ENCODE assay signal across 8 cellular contexts in the genomic region with DNA sequence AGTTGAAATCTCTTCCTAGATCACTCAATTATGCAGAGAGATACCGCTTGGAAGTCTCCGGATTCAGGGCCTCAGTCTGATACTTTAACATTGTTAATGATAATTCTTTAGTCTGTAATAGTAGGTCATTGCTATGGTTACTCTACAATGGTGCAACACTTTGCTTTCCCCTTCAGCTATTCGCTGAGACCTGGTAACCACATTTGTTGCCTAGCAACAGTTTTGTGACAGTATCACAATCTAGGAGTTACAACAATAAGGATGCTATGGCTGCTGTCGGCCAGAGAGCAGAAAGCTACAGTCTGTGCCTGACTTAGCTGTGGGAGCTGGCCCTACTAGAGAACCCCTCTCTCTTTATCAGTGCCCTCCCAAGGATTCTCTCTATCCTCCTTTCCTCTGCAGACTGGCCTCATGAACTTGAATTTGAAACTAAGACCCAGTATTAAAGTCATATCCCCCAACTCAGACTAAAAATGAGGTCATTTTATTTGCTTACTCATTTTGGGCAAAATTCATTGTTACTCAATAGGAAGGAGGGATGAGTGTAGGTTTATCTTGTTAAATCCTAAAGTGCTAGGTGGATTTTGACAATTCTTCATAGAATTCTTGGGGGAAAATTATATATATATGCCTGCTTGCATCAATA. TPM values are rescaled to one million over a fixed set of nuclear protein-coding genes. Genes with fewer than 3 reads are reported as not detected.
DNase-seq lines count a peak whose midpoint lies in the region; ATAC-seq and TF ChIP-seq lines count a peak whose summit lies in the region.

No MANE protein-coding gene starts in this region.

- H3K4me1 Mint-ChIP-seq in WTC11 = peaks cover 28% of the 10 kb centered on the region
- H3K4me1 Mint-ChIP-seq in glutamatergic neuron (ENCODE audit: low read depth, unreplicated experiment) = peaks cover 5% of the 10 kb centered on the region
- peaks cover 10 to 16% of the 10 kb centered on the region in 2 donors for H3K4me1 Mint-ChIP-seq in stimulated activated naive B cell treated with anti-CD40 and anti-IgM and Interleukin-4, amounts not matched to agents 10 μg/mL and 1 μg/mL and 100 μg/mL, for 72 hours

- no peak overlapping the region for H3K4me3 ChIP-seq in NB4 (ENCODE audit: low read depth, low read length)

- H3K27ac Mint-ChIP-seq in WTC11 (no peak overlapping the region), glutamatergic neuron (ENCODE audit: unreplicated experiment) (no peak overlapping the region)
- H3K27ac Mint-ChIP-seq in stimulated activated naive B cell treated with anti-CD40 and anti-IgM and Interleukin-4, amounts not matched to agents 10 μg/mL and 1 μg/mL and 100 μg/mL, for 72 hours = no peak overlapping the region

- POLR2A ChIA-PET in WTC11 (lab: Charles Lee) = no interaction called here

- TF ChIP-seq POLR2A in NB4 (IDR thresholded peaks at IDR 0.05; ENCODE audit: extremely low read depth, insufficient read length) = no peak

- TF ChIP-seq CTCF in NB4 (IDR thresholded peaks at IDR 0.05; ENCODE audit: low read depth, low read length) (no peak), WTC11 (IDR thresholded peaks at IDR 0.05) (no peak), glutamatergic neuron (IDR thresholded peaks at IDR 0.05; ENCODE audit: partially characterized antibody, unreplicated experiment) (no peak)

- H3K9me3 Mint-ChIP-seq in WTC11 (no peaks in the 10 kb centered on the region), glutamatergic neuron (ENCODE audit: unreplicated experiment) (peaks cover 11% of the 10 kb centered on the region)
- no peaks in the 10 kb centered on the region for H3K9me3 Mint-ChIP-seq in stimulated activated naive B cell treated with anti-CD40 and anti-IgM and Interleukin-4, amounts not matched to agents 10 μg/mL and 1 μg/mL and 100 μg/mL, for 72 hours

- H3K36me3 Mint-ChIP-seq in WTC11 = no peaks in the 10 kb centered on the region
- H3K36me3 Mint-ChIP-seq in glutamatergic neuron (ENCODE audit: unreplicated experiment) = no peaks in the 10 kb centered on the region
- peaks cover 0 to 9% of the 10 kb centered on the region in 2 donors for H3K36me3 Mint-ChIP-seq in stimulated activated naive B cell treated with anti-CD40 and anti-IgM and Interleukin-4, amounts not matched to agents 10 μg/mL and 1 μg/mL and 100 μg/mL, for 72 hours

- no peak for ATAC-seq in WTC11
- ATAC-seq in stimulated activated naive B cell treated with anti-CD40 and anti-IgM and Interleukin-4, amounts not matched to agents 10 μg/mL and 1 μg/mL and 100 μg/mL, for 72 hours (replicated peaks) = peak; percentile 41 to 54
- no peak for ATAC-seq in HG03095 (IDR thresholded peaks at IDR 0.05; ENCODE audit: unreplicated experiment)

- CTCF ChIA-PET in WTC11 (lab: Charles Lee) = interaction anchor here (1.2 to 3.0 kb wide), 2 partner anchors 179 to 272 kb away, joined by 4 to 20 read pairs; no protein-coding TSS in a partner anchor

- H3K27me3 Mint-ChIP-seq in WTC11 (ENCODE audit: low read depth) = peaks cover 39% of the 10 kb centered on the region
- H3K27me3 Mint-ChIP-seq in glutamatergic neuron (ENCODE audit: unreplicated experiment) = peaks cover 8% of the 10 kb centered on the region
- H3K27me3 Mint-ChIP-seq in stimulated activated naive B cell treated with anti-CD40 and anti-IgM and Interleukin-4, amounts not matched to agents 10 μg/mL and 1 μg/mL and 100 μg/mL, for 72 hours = peaks cover 5 to 8% of the 10 kb centered on the region in 2 donors

- peak; percentile 93 for DNase-seq in NCI-H2227 (lab: John Stamatoyannopoulos, UW; ENCODE audit: unreplicated experiment)
- DNase-seq in NCI-H2227 treated with DMSO at 0.1 percent for 48 hours (lab: John Stamatoyannopoulos, UW) = no peak
- DNase-seq in NB4 (ENCODE audit: low read depth) = peak; percentile 39
- DNase-seq in WTC11 (ENCODE audit: low spot score) = no peak
- no peak for DNase-seq in glutamatergic neuron
- DNase-seq in stimulated activated naive B cell treated with anti-CD40 and anti-IgM and Interleukin-4, amounts not matched to agents 10 μg/mL and 1 μg/mL and 100 μg/mL, for 72 hours = no peak
- DNase-seq in effector CD8-positive, alpha-beta T cell (lab: John Stamatoyannopoulos, UW) = no peak

- H3K4me3 Mint-ChIP-seq in WTC11 (peak overlapping the region; percentile 37; the same call in 1 of the 2 replicates), glutamatergic neuron (ENCODE audit: unreplicated experiment) (peak overlapping the region; percentile 47)
- H3K4me3 Mint-ChIP-seq in stimulated activated naive B cell treated with anti-CD40 and anti-IgM and Interleukin-4, amounts not matched to agents 10 μg/mL and 1 μg/mL and 100 μg/mL, for 72 hours = no peak overlapping the region

TF ChIP-seq in WTC11, 78 proteins besides CTCF, POLR2A, EP300 and RAD21:
- TF ChIP-seq CREM (CRISPR knock-in tag; IDR thresholded peaks at IDR 0.05) (no peak), SOX15 (CRISPR knock-in tag; IDR thresholded peaks at IDR 0.05) (no peak), MXD4 (CRISPR knock-in tag; IDR thresholded peaks at IDR 0.05; ENCODE audit: borderline replicate concordance) (no peak), MYBL2 (CRISPR knock-in tag; IDR thresholded peaks at IDR 0.05) (no peak), ZNF317 (CRISPR knock-in tag; IDR thresholded peaks at IDR 0.05; ENCODE audit: borderline replicate concordance, low read depth) (no peak), HMGA2 (CRISPR knock-in tag; IDR thresholded peaks at IDR 0.05) (no peak), TP53 (CRISPR knock-in tag; IDR thresholded peaks at IDR 0.05) (no peak), NR1H2 (CRISPR knock-in tag; IDR thresholded peaks at IDR 0.05) (no peak)

RNA-seq across cellular contexts. Expression of a gene that starts 39.3 kb away (rescaled TPM):
- 0.18 to 0.34 TPM (median 0.31 TPM) in 3 replicates for total RNA-seq in WTC11 (2021)
- 0.37 TPM for total RNA-seq in glutamatergic neuron (ENCODE audit: unreplicated experiment)

RNA-seq across cellular contexts. Expression of a gene that starts 41.3 kb away (rescaled TPM):
- total RNA-seq in WTC11 (2021) (0.76 to 1.7 TPM (median 1.5 TPM) in 3 replicates), glutamatergic neuron (ENCODE audit: unreplicated experiment) (0.39 TPM)

Comparison
In these comparisons a context has a peak if more than half of its experiments do, and no peak if none do; other contexts are left out.
1. DNase-seq: peak in NCI-H2227 (single experiment) and NB4 (single experiment); none in NCI-H2227 treated with DMSO at 0.1 percent for 48 hours (single experiment), WTC11 (single experiment), glutamatergic neuron (single experiment), stimulated activated naive B cell treated with anti-CD40 and anti-IgM and Interleukin-4, amounts not matched to agents 10 μg/mL and 1 μg/mL and 100 μg/mL, for 72 hours (single experiment) and effector CD8-positive, alpha-beta T cell (single experiment).
2. ATAC-seq: peak in stimulated activated naive B cell treated with anti-CD40 and anti-IgM and Interleukin-4, amounts not matched to agents 10 μg/mL and 1 μg/mL and 100 μg/mL, for 72 hours (2 of 2); none in WTC11 (single experiment) and HG03095 (single experiment).
3. H3K4me3 Mint-ChIP-seq: peak in WTC11 (single experiment) and glutamatergic neuron (single experiment); none in stimulated activated naive B cell treated with anti-CD40 and anti-IgM and Interleukin-4, amounts not matched to agents 10 μg/mL and 1 μg/mL and 100 μg/mL, for 72 hours (0 of 2).